In the genomic region with DNA sequence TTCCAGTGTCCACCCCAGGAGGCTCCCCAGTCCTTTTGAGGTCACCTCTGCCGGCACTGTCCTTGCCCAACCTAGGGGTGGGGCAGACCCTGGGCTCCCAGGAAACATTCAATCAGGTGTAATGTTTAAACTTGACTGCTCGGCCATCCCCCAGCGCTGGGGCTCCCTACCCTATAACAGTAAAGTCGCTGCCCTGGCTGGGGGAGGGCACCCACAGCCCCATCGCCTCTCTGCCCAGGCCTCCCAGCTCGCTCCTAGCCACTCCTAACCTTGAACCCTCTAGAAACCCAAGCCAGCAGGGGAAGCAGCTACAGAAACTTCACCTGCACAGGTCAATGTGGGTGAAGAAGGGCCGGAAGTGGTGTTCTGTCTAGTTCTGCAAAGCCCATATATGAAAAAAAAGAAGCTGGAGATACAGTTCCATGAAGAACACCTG, we compare ENCODE assay signal across 1 cellular context.
A peak's percentile ranks its signal among the peaks of the same experiment; 100 is the strongest.
TF ChIP-seq lines count a peak whose summit lies in the region.

No MANE protein-coding gene starts in this region.

TF ChIP-seq in HepG2, 621 proteins besides CTCF, POLR2A, EP300 and RAD21 (continued from another document):
- TF ChIP-seq, protein P1, sequence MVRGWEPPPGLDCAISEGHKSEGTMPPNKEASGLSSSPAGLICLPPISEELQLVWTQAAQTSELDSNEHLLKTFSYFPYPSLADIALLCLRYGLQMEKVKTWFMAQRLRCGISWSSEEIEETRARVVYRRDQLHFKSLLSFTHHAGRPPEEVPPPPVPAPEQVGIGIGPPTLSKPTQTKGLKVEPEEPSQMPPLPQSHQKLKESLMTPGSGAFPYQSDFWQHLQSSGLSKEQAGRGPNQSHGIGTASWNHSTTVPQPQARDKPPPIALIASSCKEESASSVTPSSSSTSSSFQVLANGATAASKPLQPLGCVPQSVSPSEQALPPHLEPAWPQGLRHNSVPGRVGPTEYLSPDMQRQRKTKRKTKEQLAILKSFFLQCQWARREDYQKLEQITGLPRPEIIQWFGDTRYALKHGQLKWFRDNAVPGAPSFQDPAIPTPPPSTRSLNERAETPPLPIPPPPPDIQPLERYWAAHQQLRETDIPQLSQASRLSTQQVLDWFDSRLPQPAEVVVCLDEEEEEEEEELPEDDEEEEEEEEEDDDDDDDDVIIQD (CRISPR knock-in tag; IDR thresholded peaks at IDR 0.05; ENCODE audit: low read depth) = no peak
- TF ChIP-seq GFI1 (CRISPR knock-in tag; IDR thresholded peaks at IDR 0.05; ENCODE audit: borderline replicate concordance) = peak; percentile 31; the same call in 1 of the 2 replicates
- TF ChIP-seq ZNF329 (CRISPR knock-in tag; IDR thresholded peaks at IDR 0.05; ENCODE audit: low read depth) = no peak
- TF ChIP-seq ZBTB7B (CRISPR knock-in tag; IDR thresholded peaks at IDR 0.05) = peak; percentile 62; the same call in 1 of the 2 replicates
- TF ChIP-seq, protein P2, sequence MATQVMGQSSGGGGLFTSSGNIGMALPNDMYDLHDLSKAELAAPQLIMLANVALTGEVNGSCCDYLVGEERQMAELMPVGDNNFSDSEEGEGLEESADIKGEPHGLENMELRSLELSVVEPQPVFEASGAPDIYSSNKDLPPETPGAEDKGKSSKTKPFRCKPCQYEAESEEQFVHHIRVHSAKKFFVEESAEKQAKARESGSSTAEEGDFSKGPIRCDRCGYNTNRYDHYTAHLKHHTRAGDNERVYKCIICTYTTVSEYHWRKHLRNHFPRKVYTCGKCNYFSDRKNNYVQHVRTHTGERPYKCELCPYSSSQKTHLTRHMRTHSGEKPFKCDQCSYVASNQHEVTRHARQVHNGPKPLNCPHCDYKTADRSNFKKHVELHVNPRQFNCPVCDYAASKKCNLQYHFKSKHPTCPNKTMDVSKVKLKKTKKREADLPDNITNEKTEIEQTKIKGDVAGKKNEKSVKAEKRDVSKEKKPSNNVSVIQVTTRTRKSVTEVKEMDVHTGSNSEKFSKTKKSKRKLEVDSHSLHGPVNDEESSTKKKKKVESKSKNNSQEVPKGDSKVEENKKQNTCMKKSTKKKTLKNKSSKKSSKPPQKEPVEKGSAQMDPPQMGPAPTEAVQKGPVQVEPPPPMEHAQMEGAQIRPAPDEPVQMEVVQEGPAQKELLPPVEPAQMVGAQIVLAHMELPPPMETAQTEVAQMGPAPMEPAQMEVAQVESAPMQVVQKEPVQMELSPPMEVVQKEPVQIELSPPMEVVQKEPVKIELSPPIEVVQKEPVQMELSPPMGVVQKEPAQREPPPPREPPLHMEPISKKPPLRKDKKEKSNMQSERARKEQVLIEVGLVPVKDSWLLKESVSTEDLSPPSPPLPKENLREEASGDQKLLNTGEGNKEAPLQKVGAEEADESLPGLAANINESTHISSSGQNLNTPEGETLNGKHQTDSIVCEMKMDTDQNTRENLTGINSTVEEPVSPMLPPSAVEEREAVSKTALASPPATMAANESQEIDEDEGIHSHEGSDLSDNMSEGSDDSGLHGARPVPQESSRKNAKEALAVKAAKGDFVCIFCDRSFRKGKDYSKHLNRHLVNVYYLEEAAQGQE (IDR thresholded peaks at IDR 0.05; ENCODE audit: borderline replicate concordance in 1 of 2, low read depth in 1 of 2, low read length in 2 of 2) = no peak
- 0 out of 2 replicates have a peak, but pooled peaks have one; percentile 9 for TF ChIP-seq ETV5 (CRISPR knock-in tag; IDR thresholded peaks at IDR 0.05; ENCODE audit: borderline replicate concordance)
- TF ChIP-seq U2AF1 (optimal IDR thresholded peaks at IDR 0.05; ENCODE audit: low read depth, low read length) = no peak
- no peak for TF ChIP-seq NFE2 (CRISPR knock-in tag; IDR thresholded peaks at IDR 0.05)
